9 cellular contexts compared by ENCODE assay signal in the genomic region with DNA sequence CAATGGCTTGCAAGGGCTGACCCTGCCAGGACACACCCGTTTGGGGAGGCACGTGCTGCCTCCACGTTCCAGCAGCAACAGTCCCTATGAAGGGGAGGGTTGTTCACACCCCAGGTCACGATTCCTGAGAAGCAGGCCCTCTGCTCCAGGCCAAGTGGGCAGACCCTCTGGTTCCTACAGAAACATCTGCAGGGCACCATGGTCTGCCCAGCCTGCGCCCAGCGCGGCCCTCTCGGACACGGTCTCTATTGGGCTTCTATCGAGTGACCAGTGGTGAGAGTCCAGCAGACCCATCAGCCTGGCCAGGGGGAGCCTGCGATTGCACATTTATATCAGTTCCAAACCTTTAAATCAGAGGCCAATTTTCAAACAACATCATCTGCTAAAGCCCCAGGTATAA.
"Had no signal": no experiment of that assay in that cellular context is flagged by ENCODE, and none has a peak within 500 bp of the region (broad histone marks: within the 10 kb centered on the region; RNA-seq: fewer than 3 reads in every experiment).

No MANE protein-coding gene starts in this region.

- H3K4me3 Mint-ChIP-seq: H9 had no signal

- H3K27ac ChIP-seq: GM23248 had no signal

- ATAC-seq: K562 had no signal

- H2AFZ ChIP-seq: GM23248 had no signal

- DNase-seq: GM23248, GOT3, H9, HCEC 1CT, IMR-90, KG1 had no signal

- H3K4me3 ChIP-seq: GM23248, K562 had no signal

- H3K9ac ChIP-seq: GM23248 had no signal

- FAIRE-seq: H54, HTR-8/SVneo, K562 had no signal
